12 cellular contexts compared by ENCODE assay signal in the genomic region with DNA sequence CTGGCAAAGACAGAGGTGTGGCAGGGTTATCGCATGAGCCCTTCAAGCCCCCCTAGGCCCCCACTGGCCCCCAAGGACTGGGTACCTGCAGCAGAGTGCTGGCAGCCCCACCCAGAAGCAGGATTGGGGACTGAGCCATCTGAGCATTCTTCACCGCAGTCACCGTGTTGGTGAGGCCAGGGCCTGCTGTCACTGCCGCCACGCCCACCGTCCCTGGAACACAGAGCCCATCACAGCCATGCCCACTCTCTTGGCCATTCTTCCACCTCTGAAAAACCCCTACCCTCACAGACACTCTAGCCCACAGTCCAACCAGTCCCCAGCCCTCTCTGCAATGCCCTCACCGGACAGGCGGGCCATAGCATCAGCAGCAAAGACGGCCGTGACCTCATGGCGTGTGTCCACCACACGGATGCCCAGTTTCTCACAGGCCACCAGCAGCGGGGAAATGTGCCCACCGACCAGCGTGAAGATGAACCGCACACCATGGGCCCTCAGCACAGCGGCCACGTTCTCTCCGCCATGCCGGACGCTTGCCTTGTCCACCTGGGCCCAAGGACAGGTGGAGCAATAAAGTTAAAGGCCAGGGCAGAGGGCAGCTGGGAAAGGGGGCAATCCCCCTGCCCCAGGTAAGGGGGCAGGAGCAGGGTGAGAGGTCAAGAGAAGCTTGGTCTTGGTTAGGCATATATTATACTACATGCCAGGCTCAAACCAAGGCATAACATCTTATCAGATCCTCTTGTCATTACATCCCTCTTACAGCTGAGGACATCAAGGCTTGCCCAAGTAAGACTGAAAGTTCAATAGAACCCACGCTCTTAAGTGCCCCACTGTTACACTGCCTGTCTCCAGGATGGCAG. TPM values are rescaled to one million over a fixed set of nuclear protein-coding genes. Genes with fewer than 3 reads are reported as not detected.
DNase-seq lines count a peak whose midpoint lies in the region; ATAC-seq and TF ChIP-seq lines count a peak whose summit lies in the region.
"Had no signal": no experiment of that assay in that cellular context is flagged by ENCODE, and none has a peak within 500 bp of the region (broad histone marks: within the 10 kb centered on the region; RNA-seq: fewer than 3 reads in every experiment).

No MANE protein-coding gene starts in this region.

- ATAC-seq in activated T-cell treated with anti-CD3 and anti-CD28 coated beads, Interleukin-2, amount 50 U/mL, for 72 hours (replicated peaks in 1 of 2), result no peak
- no peak for ATAC-seq in activated CD8-positive, alpha-beta T cell treated with anti-CD3 and anti-CD28 coated beads, Interleukin-2, amount 10 ng/mL, durations not matched to agents 7 days and 5 days
- ATAC-seq in activated CD4-positive, CD25-positive, alpha-beta regulatory T cell treated with anti-CD3 and anti-CD28 coated beads, Interleukin-2, amount 50 U/mL, for 24 hours, result no peak
- ATAC-seq in left lung, result no peak

- H3K27ac ChIP-seq in stomach (peak overlapping the region; percentile 88 to 94 (median 91)), left lung (no peak overlapping the region)

- H3K27me3 ChIP-seq in stomach (no peaks in the 10 kb centered on the region), left lung (no peaks in the 10 kb centered on the region)

- H3K4me1 ChIP-seq in stomach (peaks cover 15 to 34% (median 25%) of the 10 kb centered on the region in 4 donors), left lung (peaks cover 3 to 19% of the 10 kb centered on the region in 2 donors)

- WGBS in stomach, 5 donors, result 91 to 96% (median 95%) methylated on average over 20 to 22 of the region's 22 CpGs

- no peak overlapping the region for H3K27ac Mint-ChIP-seq in activated T-cell treated with anti-CD3 and anti-CD28 coated beads, Interleukin-2, amount 50 U/mL, for 72 hours
- H3K27ac Mint-ChIP-seq in activated CD8-positive, alpha-beta T cell treated with anti-CD3 and anti-CD28 coated beads, Interleukin-2, amount 10 ng/mL, durations not matched to agents 7 days and 5 days, result peak overlapping the region; percentile 73
- H3K27ac Mint-ChIP-seq in immature natural killer cell, result peak overlapping the region in 2 of 6 donors; percentile 4 to 49

- no peak for TF ChIP-seq POLR2A in stomach (IDR thresholded peaks at IDR 0.05)

- intact Hi-C loops in stomach (cut with DNase I; ENCODE audit: low total_unique reads), result no loop called here
- intact Hi-C loops in left lung (cut with DNase I), result no loop called here

- H3K36me3 ChIP-seq in stomach, result peaks cover 39 to 52% (median 50%) of the 10 kb centered on the region in 4 donors
- H3K36me3 ChIP-seq in left lung, result peaks cover 0 to 51% of the 10 kb centered on the region in 2 donors

- TF ChIP-seq CTCF in stomach (IDR thresholded peaks at IDR 0.05) (no peak), left lung (IDR thresholded peaks at IDR 0.05) (no peak)

- DNase-seq in activated T-cell treated with anti-CD3 and anti-CD28 coated beads, Interleukin-2, amount 50 U/mL, for 72 hours, result no peak
- DNase-seq in activated T-cell treated with anti-CD3 and anti-CD28 coated beads, Interleukin-2, amount 50 U/mL, for 48 hours, result no peak
- DNase-seq in activated CD8-positive, alpha-beta T cell treated with anti-CD3 and anti-CD28 coated beads, Interleukin-2, amount 10 ng/mL, durations not matched to agents 7 days and 5 days, result no peak
- DNase-seq in immature natural killer cell (no peak), stomach (no peak), KBM-7 (no peak), left lung (no peak)
- DNase-seq: erythroblast, GDM1, islet precursor cell had no signal

- peak overlapping the region in 1 of 4 donors; percentile 77 for H3K4me3 ChIP-seq in stomach
- H3K4me3 ChIP-seq in left lung, result no peak overlapping the region

- H3K36me3 Mint-ChIP-seq in activated T-cell treated with anti-CD3 and anti-CD28 coated beads, Interleukin-2, amount 50 U/mL, for 72 hours (ENCODE audit: insufficient read depth in 2 of 2), result peaks cover 9 to 23% of the 10 kb centered on the region in 2 donors
- peaks cover 47% of the 10 kb centered on the region for H3K36me3 Mint-ChIP-seq in activated CD8-positive, alpha-beta T cell treated with anti-CD3 and anti-CD28 coated beads, Interleukin-2, amount 10 ng/mL, durations not matched to agents 7 days and 5 days (ENCODE audit: low read depth)
- H3K36me3 Mint-ChIP-seq in immature natural killer cell, result peaks cover 9 to 15% (median 12%) of the 10 kb centered on the region in 3 donors

- no peaks in the 10 kb centered on the region for H3K9me3 Mint-ChIP-seq in activated T-cell treated with anti-CD3 and anti-CD28 coated beads, Interleukin-2, amount 50 U/mL, for 72 hours
- no peaks in the 10 kb centered on the region for H3K9me3 Mint-ChIP-seq in activated CD8-positive, alpha-beta T cell treated with anti-CD3 and anti-CD28 coated beads, Interleukin-2, amount 10 ng/mL, durations not matched to agents 7 days and 5 days (ENCODE audit: insufficient read depth)
- no peaks in the 10 kb centered on the region for H3K9me3 Mint-ChIP-seq in immature natural killer cell

- H3K27me3 Mint-ChIP-seq in activated T-cell treated with anti-CD3 and anti-CD28 coated beads, Interleukin-2, amount 50 U/mL, for 72 hours (ENCODE audit: low read depth), result no peaks in the 10 kb centered on the region
- H3K27me3 Mint-ChIP-seq in activated CD8-positive, alpha-beta T cell treated with anti-CD3 and anti-CD28 coated beads, Interleukin-2, amount 10 ng/mL, durations not matched to agents 7 days and 5 days (ENCODE audit: low read depth), result no peaks in the 10 kb centered on the region
- H3K27me3 Mint-ChIP-seq in immature natural killer cell (ENCODE audit: low read depth in 3 of 3), result peaks cover 7 to 10% (median 10%) of the 10 kb centered on the region in 3 donors

- POLR2A ChIA-PET in activated CD8-positive, alpha-beta T cell treated with anti-CD3 and anti-CD28 coated beads, Interleukin-2, amount 10 ng/mL, durations not matched to agents 7 days and 5 days (lab: Charles Lee), result interaction anchor here (1.2 kb wide), 1 partner anchor 9 kb away, joined by 4 read pairs; no protein-coding TSS in a partner anchor

- CTCF ChIA-PET in activated CD8-positive, alpha-beta T cell treated with anti-CD3 and anti-CD28 coated beads, Interleukin-2, amount 10 ng/mL, durations not matched to agents 7 days and 5 days (lab: Charles Lee), result no interaction called here

- in situ Hi-C loops in KBM-7 (cut with MboI; ENCODE audit: low pct_unique_long_range_greater_than_20kb, low sequenced_read_pairs), result no loop called here

- H3K4me3 Mint-ChIP-seq in activated T-cell treated with anti-CD3 and anti-CD28 coated beads, Interleukin-2, amount 50 U/mL, for 72 hours, result peak overlapping the region; percentile 92
- H3K4me3 Mint-ChIP-seq in activated CD8-positive, alpha-beta T cell treated with anti-CD3 and anti-CD28 coated beads, Interleukin-2, amount 10 ng/mL, durations not matched to agents 7 days and 5 days, result peak overlapping the region; percentile 94
- peak overlapping the region; percentile 40 to 97 (median 41) for H3K4me3 Mint-ChIP-seq in immature natural killer cell

- H3K9me3 ChIP-seq in stomach (no peaks in the 10 kb centered on the region), left lung (no peaks in the 10 kb centered on the region)

- H3K4me1 Mint-ChIP-seq in activated T-cell treated with anti-CD3 and anti-CD28 coated beads, Interleukin-2, amount 50 U/mL, for 72 hours (ENCODE audit: low read depth), result peaks cover 11% of the 10 kb centered on the region
- peaks cover 18% of the 10 kb centered on the region for H3K4me1 Mint-ChIP-seq in activated CD8-positive, alpha-beta T cell treated with anti-CD3 and anti-CD28 coated beads, Interleukin-2, amount 10 ng/mL, durations not matched to agents 7 days and 5 days (ENCODE audit: low read depth)
- H3K4me1 Mint-ChIP-seq in immature natural killer cell, result peaks cover 17 to 23% of the 10 kb centered on the region in 2 donors

- TF ChIP-seq EP300 in stomach (IDR thresholded peaks at IDR 0.05), result no peak

RNA-seq across cellular contexts. Expression of gene SYDE1, which starts 16.1 kb away (rescaled TPM):
- 1 to 10 TPM; 1.4 to 1.6 TPM for total RNA-seq in activated T-cell treated with anti-CD3 and anti-CD28 coated beads, Interleukin-2, amount 50 U/mL, for 72 hours
- total RNA-seq in activated CD8-positive, alpha-beta T cell treated with anti-CD3 and anti-CD28 coated beads, Interleukin-2, amount 10 ng/mL, durations not matched to agents 7 days and 5 days, result under 1 TPM in 1 of 2 experiments, not detected in 1; 0.13 TPM
- not detected for polyA plus RNA-seq in immature natural killer cell
- total RNA-seq in stomach, result 10 to 100 TPM in 2 of 5 donors, 1 to 10 TPM in 3; 2.0 to 19.6 (median 9.9) TPM
- polyA plus RNA-seq in stomach, result 10 to 100 TPM in 1 of 3 donors, 1 to 10 TPM in 2; 5.5 to 13.5 (median 7.6) TPM
- total RNA-seq in left lung, result 10 to 100 TPM; 17.5 to 22.9 TPM

RNA-seq across cellular contexts. Expression of gene OR1I1, which starts 41.2 kb away (rescaled TPM):
- not detected for total RNA-seq in activated T-cell treated with anti-CD3 and anti-CD28 coated beads, Interleukin-2, amount 50 U/mL, for 72 hours
- total RNA-seq in activated CD8-positive, alpha-beta T cell treated with anti-CD3 and anti-CD28 coated beads, Interleukin-2, amount 10 ng/mL, durations not matched to agents 7 days and 5 days, result not detected
- polyA plus RNA-seq in immature natural killer cell (not detected), stomach (not detected)
- total RNA-seq in stomach (not detected), left lung (not detected)
- total RNA-seq: renal cortical epithelial cell had no signal

Comparison
In these comparisons a context has a peak if more than half of its experiments do, and no peak if none do; other contexts are left out.
1. H3K4me3 Mint-ChIP-seq: peak in every context shown above with its lines; median percentile 94 in activated CD8-positive, alpha-beta T cell treated with anti-CD3 and anti-CD28 coated beads, Interleukin-2, amount 10 ng/mL, durations not matched to agents 7 days and 5 days; 92 in activated T-cell treated with anti-CD3 and anti-CD28 coated beads, Interleukin-2, amount 50 U/mL, for 72 hours; 41 in immature natural killer cell.
2. H3K27ac ChIP-seq: peak in stomach (5 of 5); none in left lung (0 of 2).